14 cellular contexts compared by ENCODE assay signal in genomic region chr21:46421756-46422555, GRCh38.
"Had no signal": no experiment of that assay in that cellular context is flagged by ENCODE, and none has a peak within 500 bp of the region (broad histone marks: within the 10 kb centered on the region; RNA-seq: fewer than 3 reads in every experiment).

No MANE protein-coding gene starts in this region.

- H3K27ac Mint-ChIP-seq: T-helper 2 cell treated with Interferon-gamma antibody and Interleukin-4, amounts not matched to agents 5 μg/mL and 100 μg/mL, for 36 hours had no signal

- H3K4me3 ChIP-seq: coronary artery, smooth muscle cell, transverse colon had no signal

- H3K9me3 Mint-ChIP-seq: T-helper 2 cell treated with Interferon-gamma antibody and Interleukin-4, amounts not matched to agents 5 μg/mL and 100 μg/mL, for 36 hours had no signal

- H3K4me3 Mint-ChIP-seq: T-helper 2 cell treated with Interferon-gamma antibody and Interleukin-4, amounts not matched to agents 5 μg/mL and 100 μg/mL, for 36 hours had no signal

- H3K9ac ChIP-seq: parathyroid adenoma had no signal

- ATAC-seq: activated CD4-positive, CD25-positive, alpha-beta regulatory T cell treated with anti-CD3 and anti-CD28 coated beads, Interleukin-2, amount 50 U/mL, for 24 hours had no signal

- H3K27me3 ChIP-seq: transverse colon had no signal

- H3K4me1 ChIP-seq: parathyroid adenoma, transverse colon had no signal

- DNase-seq: activated CD4-positive, alpha-beta T cell treated with anti-CD3 and anti-CD28 coated beads, Interleukin-2, amount 50 U/mL, for 48 hours; activated naive CD4-positive, alpha-beta T cell; activated T-cell treated with anti-CD3 and anti-CD28 coated beads, Interleukin-2, amount 50 U/mL, for 48 hours; caudate nucleus; effector CD4-positive, alpha-beta T cell; foreskin melanocyte; head of caudate nucleus; islet precursor cell; transverse colon had no signal

- H3K9me3 ChIP-seq: transverse colon had no signal

- H3K27ac ChIP-seq: coronary artery, parathyroid adenoma, transverse colon had no signal
